In genomic region chr7:6376820-6377219, GRCh38 we compare ENCODE assay signal across 1 cellular context.
TF ChIP-seq lines count a peak whose summit lies in the region.

No MANE protein-coding gene starts in this region.

TF ChIP-seq in liver, 16 proteins besides CTCF, POLR2A, EP300 and RAD21 (continued from another document):
- TF ChIP-seq GABPA (IDR thresholded peaks at IDR 0.05 in 1 of 2, conservative IDR thresholded peaks at IDR 0.05 in 1 of 2), result peak in 1 of 2 donors; percentile 67
- TF ChIP-seq HNF4A (conservative IDR thresholded peaks at IDR 0.05), result peak; percentile 78 to 84
- TF ChIP-seq EGR1 (IDR thresholded peaks at IDR 0.05; ENCODE audit: low read depth in 2 of 2), result no peak
- peak; percentile 45 for TF ChIP-seq ATF3 (IDR thresholded peaks at IDR 0.05)
